In the genomic region with DNA sequence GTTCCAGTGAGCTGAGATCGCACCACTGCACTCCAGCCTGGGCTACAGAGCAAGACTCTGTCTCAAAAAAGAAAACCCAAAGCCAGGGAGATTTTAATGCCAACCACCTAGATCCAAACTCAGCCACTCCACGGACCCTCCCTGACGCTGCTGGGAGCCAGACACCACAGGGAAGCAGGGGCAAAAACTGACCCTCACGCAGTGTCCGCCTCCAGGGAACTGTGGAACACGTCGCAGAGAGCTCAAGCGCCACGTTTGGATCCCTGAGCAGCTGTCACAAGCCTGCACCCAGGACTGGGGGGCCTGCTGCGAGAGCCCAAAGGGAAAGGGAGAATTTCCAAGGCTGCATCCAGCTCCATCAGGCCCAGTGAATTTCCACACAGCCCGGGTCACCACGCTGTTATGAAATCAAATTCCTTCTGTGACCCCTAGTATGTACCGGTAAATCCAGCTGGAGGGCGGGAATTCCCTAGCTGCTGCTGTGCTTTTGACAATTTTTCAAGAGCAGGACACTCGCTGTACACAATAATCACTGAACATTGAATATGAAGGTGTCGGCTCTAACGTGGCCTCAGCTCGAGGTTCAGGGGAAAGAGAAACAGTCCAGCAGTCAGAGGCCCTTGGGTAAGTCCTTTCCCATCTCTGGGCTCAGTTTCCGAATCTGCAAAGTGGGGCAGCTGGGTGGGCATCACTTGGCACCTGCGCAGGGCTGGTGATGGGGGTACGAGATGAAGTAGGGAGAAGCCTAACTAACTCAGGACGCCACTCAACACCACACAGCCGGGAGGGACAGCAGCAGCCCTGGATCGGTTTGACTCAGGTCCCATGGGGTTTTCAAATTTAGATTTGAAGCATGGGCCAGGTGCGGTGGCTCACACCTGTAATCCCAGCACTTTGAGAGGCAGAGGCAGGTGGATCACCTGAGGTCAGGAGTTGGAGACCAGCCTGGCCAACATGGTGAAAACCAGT, we compare ENCODE assay signal across 11 cellular contexts. TPM values are rescaled to one million over a fixed set of nuclear protein-coding genes. Genes with fewer than 3 reads are reported as not detected.
DNase-seq lines count a peak whose midpoint lies in the region; ATAC-seq, FAIRE-seq and TF ChIP-seq lines count a peak whose summit lies in the region.
"Had no signal": no experiment of that assay in that cellular context is flagged by ENCODE, and none has a peak within 500 bp of the region (broad histone marks: within the 10 kb centered on the region; RNA-seq: fewer than 3 reads in every experiment).

No MANE protein-coding gene starts in this region.

- CTCF ChIA-PET in H1 (lab: Charles Lee; ENCODE audit: partially characterized antibody) = interaction anchor here (0.7 to 4.2 kb wide), 7 partner anchors 7 to 22 kb away, joined by 3 to 21 read pairs (median 4); a partner anchor contains a TSS

- no peak overlapping the region for H2BK5ac ChIP-seq in H1 (ENCODE audit: low read depth, low read length)

- H3K4me3 ChIP-seq in Peyer's patch = no peak overlapping the region
- H3K4me3 ChIP-seq in H1 (ENCODE audit: extremely low read depth in 1 of 4, insufficient read depth in 2 of 4, low read depth in 3 of 4, low read length in 4 of 4) = no peak overlapping the region
- H3K4me3 ChIP-seq in lower lobe of right lung = no peak overlapping the region
- H3K4me3 ChIP-seq in upper lobe of left lung = no peak overlapping the region

- no peak overlapping the region for H2BK15ac ChIP-seq in H1 (ENCODE audit: low read length)

- H2BK20ac ChIP-seq in H1 (ENCODE audit: low read length) = no peak overlapping the region

- H4K8ac ChIP-seq in H1 (ENCODE audit: extremely low read depth, insufficient read depth, low read length) = 0 out of 2 replicates have a peak overlapping the region, but pooled peaks have one; percentile 8

- H3K27ac ChIP-seq in Peyer's patch (peak overlapping the region in 3 of 4 donors; percentile 46 to 54 (median 52)), H1 (ENCODE audit: low read depth, low read length) (no peak overlapping the region), lower lobe of right lung (peak overlapping the region; percentile 48), upper lobe of left lung (peak overlapping the region; percentile 66 to 97 (median 80))

- H4K20me1 ChIP-seq in H1 (replicated peaks in 1 of 2; ENCODE audit: control insufficient read depth in 1 of 2, insufficient read depth in 2 of 2, low read length in 2 of 2) = peaks cover 47 to 53% of the 10 kb centered on the region in 2 experiments

- peaks cover 37% of the 10 kb centered on the region for H3K79me1 ChIP-seq in H1 (ENCODE audit: low read depth, low read length)

- TF ChIP-seq POLR2A in Peyer's patch (IDR thresholded peaks at IDR 0.05) (no peak), H1 (IDR thresholded peaks at IDR 0.05; ENCODE audit: control extremely low read depth in 1 of 2, low read depth in 2 of 2, low read length in 2 of 2) (no peak), upper lobe of left lung (IDR thresholded peaks at IDR 0.05) (no peak)

- POLR2A ChIA-PET in H1 (lab: Charles Lee; ENCODE audit: partially characterized antibody) = interaction anchor here (0.6 to 29.1 kb wide), 6 partner anchors 2 to 244 kb away, joined by 3 to 456 read pairs (median 4); a partner anchor contains a TSS

- 85% methylated on average over 25 of the region's 25 CpGs; no CpG with 5 or more reads in 1 of the 2 experiments for WGBS in H1 (ENCODE audit: extremely low coverage in 1 of 2, insufficient coverage in 1 of 2, insufficient read length in 1 of 2, insufficient replicate concordance in 2 of 2, low coverage in 1 of 2, low lambda C conversion rate in 2 of 2, missing lambda C conversion rate in 1 of 2), 2 experiments
- WGBS in upper lobe of left lung, 2 donors = 53 to 64% methylated on average over 17 to 25 of the region's 25 CpGs

- H3K4me2 ChIP-seq in H1 (ENCODE audit: insufficient read depth in 1 of 2, low read depth in 2 of 2, low read length in 2 of 2) = no peak overlapping the region

- no peak for FAIRE-seq in H1 (lab: Jason Lieb, UNC)

- TF ChIP-seq RAD21 in H1 (IDR thresholded peaks at IDR 0.05 in 1 of 2, conservative IDR thresholded peaks at IDR 0.05 in 1 of 2; ENCODE audit: low read depth in 2 of 2, low read length in 2 of 2) = no peak

- no peak overlapping the region for H4K5ac ChIP-seq in H1 (ENCODE audit: insufficient read length, low read depth, low read length)

- H3K9me3 ChIP-seq in Peyer's patch (no peaks in the 10 kb centered on the region), H1 (ENCODE audit: insufficient read depth in 2 of 2, low read depth in 1 of 2, low read length in 1 of 2) (no peaks in the 10 kb centered on the region), lower lobe of right lung (no peaks in the 10 kb centered on the region), upper lobe of left lung (no peaks in the 10 kb centered on the region)

- DNase-seq in Peyer's patch (peak in 1 of 3 donors; percentile 72), H1 (ENCODE audit: low read depth in 1 of 2, low spot score in 2 of 2) (no peak), lower lobe of right lung (peak; percentile 42), upper lobe of left lung (peak in 1 of 2 donors; percentile 81), NCI-H2107 treated with DMSO at 0.1 percent for 48 hours (lab: John Stamatoyannopoulos, UW; ENCODE audit: unreplicated experiment) (no peak)
- DNase-seq: activated CD4-positive, alpha-beta T cell treated with anti-CD3 and anti-CD28 coated beads for 1 hour; NCI-H1092; OCI-M1; stimulated activated naive CD8-positive, alpha-beta T cell treated with anti-CD3 and anti-CD28 coated beads, Interleukin-15, Interleukin-2, amounts not matched to agents 100 U/mL and 50 U/mL, for 24 hours had no signal

- no peak overlapping the region for H4K91ac ChIP-seq in H1 (replicated peaks; ENCODE audit: insufficient read length, low read length)

- H3K4ac ChIP-seq in H1 (replicated peaks; ENCODE audit: insufficient read length, low read depth, low read length) = no peak overlapping the region

- TF ChIP-seq EP300 in H1 (IDR thresholded peaks at IDR 0.05; ENCODE audit: borderline replicate concordance in 1 of 2, low read depth in 2 of 2, low read length in 2 of 2) = no peak
- peak in 3 of 4 donors; percentile 55 to 91 (median 57) for TF ChIP-seq EP300 in upper lobe of left lung (IDR thresholded peaks at IDR 0.05)

- H3K18ac ChIP-seq in H1 (ENCODE audit: extremely low read depth, low read length) = no peak overlapping the region

- no peak overlapping the region for H2BK120ac ChIP-seq in H1 (replicated peaks; ENCODE audit: low read depth, low read length)

- no peak overlapping the region for H2AK5ac ChIP-seq in H1 (ENCODE audit: low read depth, low read length)

- no peak overlapping the region for H3K23ac ChIP-seq in H1 (ENCODE audit: insufficient read length)

- H3K36me3 ChIP-seq in Peyer's patch (peaks cover 0 to 33% (median 0%) of the 10 kb centered on the region in 3 donors), H1 (ENCODE audit: control insufficient read depth in 2 of 4, insufficient read depth in 4 of 4, low read length in 3 of 4) (peaks cover 22 to 56% (median 35%) of the 10 kb centered on the region in 4 experiments), lower lobe of right lung (peaks cover 43% of the 10 kb centered on the region), upper lobe of left lung (peaks cover 4 to 35% (median 26%) of the 10 kb centered on the region in 4 donors)

- H3K4me1 ChIP-seq in Peyer's patch = peaks cover 0 to 36% (median 1%) of the 10 kb centered on the region in 4 donors
- H3K4me1 ChIP-seq in H1 (replicated peaks in 1 of 4; ENCODE audit: control insufficient read depth in 3 of 4, insufficient read depth in 4 of 4, low read length in 3 of 4) = peaks cover 15 to 39% (median 25%) of the 10 kb centered on the region in 4 experiments
- H3K4me1 ChIP-seq in lower lobe of right lung = peaks cover 70% of the 10 kb centered on the region
- H3K4me1 ChIP-seq in upper lobe of left lung = peaks cover 46 to 83% (median 66%) of the 10 kb centered on the region in 4 donors

- no peak overlapping the region for H3K14ac ChIP-seq in H1 (ENCODE audit: insufficient read length)

- H3K56ac ChIP-seq in H1 (replicated peaks; ENCODE audit: insufficient read length, low read depth, low read length) = no peak overlapping the region

- H3K27me3 ChIP-seq in Peyer's patch = no peaks in the 10 kb centered on the region
- no peaks in the 10 kb centered on the region for H3K27me3 ChIP-seq in H1 (replicated peaks in 1 of 4; ENCODE audit: control insufficient read depth in 3 of 4, extremely low read depth in 1 of 4, insufficient read depth in 3 of 4, low read length in 3 of 4)
- H3K27me3 ChIP-seq in lower lobe of right lung (ENCODE audit: low read depth) = no peaks in the 10 kb centered on the region
- H3K27me3 ChIP-seq in upper lobe of left lung = no peaks in the 10 kb centered on the region

- no peak for TF ChIP-seq CTCF in Peyer's patch (IDR thresholded peaks at IDR 0.05)
- TF ChIP-seq CTCF in H1 (IDR thresholded peaks at IDR 0.05; ENCODE audit: control extremely low read depth in 1 of 3, insufficient read depth in 1 of 3, low read depth in 1 of 3, low read length in 3 of 3) = no peak
- TF ChIP-seq CTCF in lower lobe of right lung (IDR thresholded peaks at IDR 0.05) = no peak
- TF ChIP-seq CTCF in upper lobe of left lung (IDR thresholded peaks at IDR 0.05) = no peak

- H3K79me2 ChIP-seq in H1 (ENCODE audit: control insufficient read depth in 1 of 2, insufficient read depth in 2 of 2, low read length in 2 of 2) = peaks cover 45 to 75% of the 10 kb centered on the region in 2 experiments

- peaks cover 4% of the 10 kb centered on the region; the same call in 1 of the 2 replicates for H3K23me2 ChIP-seq in H1 (ENCODE audit: low read depth, low read length)

- peak; percentile 33 to 39 for ATAC-seq in lower lobe of right lung
- peak in 1 of 2 donors; percentile 22 for ATAC-seq in upper lobe of left lung (ENCODE audit: low FRiP score in 2 of 2)
- ATAC-seq in HG02981 (IDR thresholded peaks at IDR 0.05; ENCODE audit: unreplicated experiment) = no peak
- no peak for ATAC-seq in esophagus mucosa
- ATAC-seq: stimulated activated naive CD8-positive, alpha-beta T cell treated with anti-CD3 and anti-CD28 coated beads, Interleukin-15, Interleukin-2, amounts not matched to agents 100 U/mL and 50 U/mL, for 24 hours had no signal

- no peak overlapping the region for H2AFZ ChIP-seq in H1 (ENCODE audit: low read length)

- no peak overlapping the region for H2BK12ac ChIP-seq in H1 (ENCODE audit: low read depth, low read length)

- no peak overlapping the region for H3K9ac ChIP-seq in H1 (replicated peaks in 1 of 4; ENCODE audit: extremely low read depth in 1 of 4, low read depth in 3 of 4, low read length in 3 of 4)

- intact Hi-C loops in lower lobe of right lung (cut with DNase I) = no loop called here

RNA-seq across cellular contexts. Expression of a gene that starts 8.6 kb away (rescaled TPM):
- total RNA-seq in Peyer's patch (100 to 1,000 TPM in 1 of 4 donors, 10 to 100 TPM in 3; 35.4 to 102 (median 52.4) TPM), lower lobe of right lung (89.0 TPM), upper lobe of left lung (100 to 1,000 TPM in 1 of 6 donors, 10 to 100 TPM in 5; 33.5 to 102 (median 75.3) TPM), esophagus mucosa (161 TPM)
- total RNA-seq in H1 (2021; fragmentation: NEBNext Ultra II Directional; extraction: Animal tissue kit (Norgen Biotek cat#: 25700)) = 300 and 326 TPM in 2 replicates
- polyA plus RNA-seq in H1 (2011; rRNA removed) = 292 and 364 TPM in 2 replicates
- 283 TPM for polyA plus RNA-seq in H1 (2011; cell fraction: cytosol; rRNA removed)
- 318 TPM for polyA plus RNA-seq in H1 (2011; cell fraction: nucleus; rRNA removed)
- 259 to 418 TPM (median 380 TPM) in 4 replicates for polyA plus RNA-seq in H1 (2012, experiment 1 of 2)
- 407 TPM for polyA plus RNA-seq in H1 (2012, experiment 2 of 2)
- polyA plus RNA-seq in H1 (2013, experiment 1 of 2) = 117 TPM
- 115 TPM for polyA plus RNA-seq in H1 (2013, experiment 2 of 2)
- polyA minus RNA-seq in H1 (2011; rRNA and poly(A)+ RNA removed) = 252 and 270 TPM in 2 replicates
- polyA minus RNA-seq in H1 (2011; cell fraction: cytosol; rRNA and poly(A)+ RNA removed) = 191 TPM
- 137 TPM for polyA minus RNA-seq in H1 (2011; cell fraction: nucleus; rRNA and poly(A)+ RNA removed)

RNA-seq across cellular contexts. Expression of a gene that starts 22.0 kb away (rescaled TPM):
- total RNA-seq in Peyer's patch (not detected), lower lobe of right lung (not detected), upper lobe of left lung (not detected), esophagus mucosa (not detected)
- total RNA-seq in H1 (2021; fragmentation: NEBNext Ultra II Directional; extraction: Animal tissue kit (Norgen Biotek cat#: 25700)) = not detected in 2 replicates
- polyA plus RNA-seq in H1 (2011; rRNA removed) = not detected in 2 replicates
- polyA plus RNA-seq in H1 (2011; cell fraction: cytosol; rRNA removed) = not detected
- not detected for polyA plus RNA-seq in H1 (2011; cell fraction: nucleus; rRNA removed)
- polyA plus RNA-seq in H1 (2012, experiment 1 of 2) = not detected in 4 replicates
- polyA plus RNA-seq in H1 (2012, experiment 2 of 2) = not detected
- polyA plus RNA-seq in H1 (2013, experiment 1 of 2) = not detected
- polyA plus RNA-seq in H1 (2013, experiment 2 of 2) = not detected
- polyA minus RNA-seq in H1 (2011; rRNA and poly(A)+ RNA removed) = not detected in 2 replicates
- not detected for polyA minus RNA-seq in H1 (2011; cell fraction: cytosol; rRNA and poly(A)+ RNA removed)
- polyA minus RNA-seq in H1 (2011; cell fraction: nucleus; rRNA and poly(A)+ RNA removed) = not detected

Comparison
In these comparisons a context has a peak if more than half of its experiments do, and no peak if none do; other contexts are left out.
1. ATAC-seq: peak in lower lobe of right lung (2 of 2); none in HG02981 (single experiment) and esophagus mucosa (single experiment).